Comparison of ENCODE assay signal across 1 cellular context in genomic region chr3:50088725-50089602, GRCh38.
TF ChIP-seq lines count a peak whose summit lies in the region.

TSS of gene RBM5 (plus strand) at chr3:50088919. CDS start at chr3:50090435, 1,516 bp downstream.

TF ChIP-seq in HepG2, 621 proteins besides CTCF, POLR2A, EP300 and RAD21 (continued from another document and continues in another):
- no peak; the same call in 1 of the 2 replicates for TF ChIP-seq ZNF782 (CRISPR knock-in tag; IDR thresholded peaks at IDR 0.05; ENCODE audit: borderline replicate concordance)
- no peak for TF ChIP-seq ZZZ3 (CRISPR knock-in tag; IDR thresholded peaks at IDR 0.05; ENCODE audit: borderline replicate concordance)
- TF ChIP-seq SP5 (CRISPR knock-in tag; IDR thresholded peaks at IDR 0.05; ENCODE audit: borderline replicate concordance, low read depth), result no peak
- no peak for TF ChIP-seq HOMEZ (CRISPR knock-in tag; IDR thresholded peaks at IDR 0.05; ENCODE audit: low read depth)
- TF ChIP-seq ZNF260 (CRISPR knock-in tag; IDR thresholded peaks at IDR 0.05; ENCODE audit: borderline replicate concordance, low read depth), result no peak
- TF ChIP-seq ZNF777 (CRISPR knock-in tag; IDR thresholded peaks at IDR 0.05), result peak; percentile 66
- TF ChIP-seq CREB1 (IDR thresholded peaks at IDR 0.05), result peak; percentile 28; the same call in 1 of the 2 replicates
- peak; percentile 72; the same call in 1 of the 2 replicates for TF ChIP-seq CREB1 (CRISPR knock-in tag; IDR thresholded peaks at IDR 0.05)
- TF ChIP-seq ZSCAN5A (CRISPR knock-in tag; IDR thresholded peaks at IDR 0.05; ENCODE audit: borderline replicate concordance), result no peak
- peak; percentile 75; the same call in 1 of the 2 replicates for TF ChIP-seq NKX3-1 (CRISPR knock-in tag; IDR thresholded peaks at IDR 0.05)
- no peak for TF ChIP-seq PHF5A (CRISPR knock-in tag; IDR thresholded peaks at IDR 0.05; ENCODE audit: low read depth, unreplicated experiment)
- TF ChIP-seq DNMT1 (CRISPR knock-in tag; IDR thresholded peaks at IDR 0.05), result no peak
- no peak for TF ChIP-seq SNAPC5 (CRISPR knock-in tag; IDR thresholded peaks at IDR 0.05; ENCODE audit: borderline replicate concordance)
- no peak for TF ChIP-seq HIC2 (CRISPR knock-in tag; IDR thresholded peaks at IDR 0.05; ENCODE audit: low read depth)
- TF ChIP-seq RNF2 (conservative IDR thresholded peaks at IDR 0.05; ENCODE audit: low read depth), result no peak
- TF ChIP-seq PAWR (CRISPR knock-in tag; IDR thresholded peaks at IDR 0.05; ENCODE audit: borderline replicate concordance), result no peak
- no peak for TF ChIP-seq ZNF816 (CRISPR knock-in tag; IDR thresholded peaks at IDR 0.05; ENCODE audit: borderline replicate concordance)
- no peak for TF ChIP-seq SMC3 (IDR thresholded peaks at IDR 0.05; ENCODE audit: low read length)
- no peak for TF ChIP-seq ZNF746 (CRISPR knock-in tag; IDR thresholded peaks at IDR 0.05)
- peak; percentile 88 for TF ChIP-seq ZFX (CRISPR knock-in tag; IDR thresholded peaks at IDR 0.05; ENCODE audit: low read depth)
- TF ChIP-seq UBTF (CRISPR knock-in tag; IDR thresholded peaks at IDR 0.05), result peak; percentile 75
- peak; percentile 43; the same call in 1 of the 2 replicates for TF ChIP-seq ZBTB25 (CRISPR knock-in tag; IDR thresholded peaks at IDR 0.05)
- TF ChIP-seq MTF2 (CRISPR knock-in tag; IDR thresholded peaks at IDR 0.05; ENCODE audit: borderline replicate concordance), result no peak
- no peak for TF ChIP-seq MLX (CRISPR knock-in tag; IDR thresholded peaks at IDR 0.05)
- no peak for TF ChIP-seq ZNF761 (CRISPR knock-in tag; conservative IDR thresholded peaks at IDR 0.05)
- TF ChIP-seq ZC3H13 (CRISPR knock-in tag; IDR thresholded peaks at IDR 0.05), result no peak
- peak; percentile 81 for TF ChIP-seq ZNF563 (CRISPR knock-in tag; IDR thresholded peaks at IDR 0.05)
- no peak for TF ChIP-seq GZF1 (CRISPR knock-in tag; IDR thresholded peaks at IDR 0.05)
- no peak for TF ChIP-seq ZNF607 (CRISPR knock-in tag; IDR thresholded peaks at IDR 0.05; ENCODE audit: borderline replicate concordance)
- no peak for TF ChIP-seq FOXK2 (IDR thresholded peaks at IDR 0.05)
- TF ChIP-seq HNRNPK (IDR thresholded peaks at IDR 0.05; ENCODE audit: low read depth, low read length, poor library complexity, severe bottlenecking), result no peak
- TF ChIP-seq MIER3 (CRISPR knock-in tag; IDR thresholded peaks at IDR 0.05; ENCODE audit: borderline replicate concordance), result no peak
- TF ChIP-seq DMTF1 (CRISPR knock-in tag; IDR thresholded peaks at IDR 0.05), result no peak
- TF ChIP-seq HNF4A (CRISPR knock-in tag; IDR thresholded peaks at IDR 0.05), result no peak
- TF ChIP-seq ZNF513 (CRISPR knock-in tag; conservative IDR thresholded peaks at IDR 0.05), result no peak
- TF ChIP-seq HNRNPL (IDR thresholded peaks at IDR 0.05; ENCODE audit: low read depth, low read length), result peak; percentile 53; the same call in 1 of the 2 replicates
- TF ChIP-seq SIX4 (CRISPR knock-in tag; IDR thresholded peaks at IDR 0.05), result no peak
- no peak for TF ChIP-seq MAZ (IDR thresholded peaks at IDR 0.05; ENCODE audit: borderline replicate concordance, low read depth, low read length)
- TF ChIP-seq MAZ (CRISPR knock-in tag; IDR thresholded peaks at IDR 0.05; ENCODE audit: low read depth), result no peak; the same call in 1 of the 2 replicates
- TF ChIP-seq MEF2D (CRISPR knock-in tag; IDR thresholded peaks at IDR 0.05), result no peak
- no peak for TF ChIP-seq ZNF781 (CRISPR knock-in tag; IDR thresholded peaks at IDR 0.05; ENCODE audit: borderline replicate concordance, not compliant biosample characterization)
- no peak for TF ChIP-seq TOPORS (CRISPR knock-in tag; IDR thresholded peaks at IDR 0.05)
- no peak for TF ChIP-seq TCF7L2 (IDR thresholded peaks at IDR 0.05; ENCODE audit: low read depth, low read length)
- TF ChIP-seq HIVEP1 (CRISPR knock-in tag; IDR thresholded peaks at IDR 0.05), result peak; percentile 35; the same call in 1 of the 2 replicates
- no peak for TF ChIP-seq ISX (CRISPR knock-in tag; conservative IDR thresholded peaks at IDR 0.05)
- peak; percentile 12 for TF ChIP-seq RXRA (CRISPR knock-in tag; IDR thresholded peaks at IDR 0.05)
- no peak for TF ChIP-seq ZNF44 (CRISPR knock-in tag; IDR thresholded peaks at IDR 0.05)
- peak; percentile 47; the same call in 1 of the 2 replicates for TF ChIP-seq ZNF788 (CRISPR knock-in tag; IDR thresholded peaks at IDR 0.05; ENCODE audit: borderline replicate concordance)
- TF ChIP-seq ZNF672 (CRISPR knock-in tag; IDR thresholded peaks at IDR 0.05), result no peak
- no peak for TF ChIP-seq ZNF230 (CRISPR knock-in tag; IDR thresholded peaks at IDR 0.05)
- no peak for TF ChIP-seq ZNF784 (CRISPR knock-in tag; IDR thresholded peaks at IDR 0.05; ENCODE audit: borderline replicate concordance)
- TF ChIP-seq ZNF296 (CRISPR knock-in tag; conservative IDR thresholded peaks at IDR 0.05), result no peak
- peak; percentile 83 for TF ChIP-seq GATAD1 (CRISPR knock-in tag; IDR thresholded peaks at IDR 0.05)
- peak; percentile 58 for TF ChIP-seq SUZ12 (IDR thresholded peaks at IDR 0.05; ENCODE audit: low read depth, low read length)
- TF ChIP-seq KAT7 (CRISPR knock-in tag; IDR thresholded peaks at IDR 0.05; ENCODE audit: borderline replicate concordance), result no peak; the same call in none of the 2 replicates
